Comparison of ENCODE assay signal across 22 cellular contexts in the genomic region with DNA sequence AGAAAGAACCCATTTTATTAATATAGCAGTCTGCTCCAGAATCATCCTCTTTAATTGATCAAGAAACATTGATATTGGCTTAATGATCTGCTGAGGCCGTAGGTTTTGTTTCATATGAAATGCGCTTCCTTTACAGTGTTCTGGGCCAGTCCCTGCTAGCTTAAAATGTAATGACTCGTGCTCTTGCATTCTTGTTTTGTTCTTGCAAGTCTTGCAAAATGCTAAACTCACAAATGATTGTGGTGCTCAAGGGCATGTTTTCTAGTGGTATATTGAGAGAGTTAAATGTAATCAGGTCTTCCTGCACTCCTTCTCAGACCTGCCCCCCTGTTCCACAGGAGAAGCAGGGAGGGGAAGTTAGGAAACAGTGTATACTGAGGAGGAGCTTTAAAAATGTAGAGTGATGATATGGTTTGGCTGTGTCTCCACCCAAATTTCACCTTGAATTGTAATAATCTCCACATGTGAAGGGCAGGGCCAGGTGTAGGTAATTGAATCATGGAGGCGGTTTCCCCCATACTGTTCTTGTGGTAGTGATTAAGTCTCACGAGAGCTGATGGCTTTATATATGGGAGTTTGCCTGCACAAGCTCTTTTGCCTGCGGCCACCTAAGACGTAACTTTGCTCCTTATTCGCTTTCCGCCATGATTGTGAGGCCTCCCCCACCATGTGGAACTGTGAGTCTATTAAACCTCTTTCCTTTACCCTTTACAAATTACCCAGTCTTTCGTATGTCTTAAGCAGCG.
DNase-seq lines count a peak whose midpoint lies in the region; ATAC-seq, FAIRE-seq and TF ChIP-seq lines count a peak whose summit lies in the region.
"Had no signal": no experiment of that assay in that cellular context is flagged by ENCODE, and none has a peak within 500 bp of the region (broad histone marks: within the 10 kb centered on the region; RNA-seq: fewer than 3 reads in every experiment).

No MANE protein-coding gene starts in this region.

- no peak overlapping the region for H2BK12ac ChIP-seq in mesenchymal stem cell (ENCODE audit: low read length in 2 of 2)

- no peaks in the 10 kb centered on the region for H3K9me1 ChIP-seq in IMR-90 (ENCODE audit: insufficient read depth, low read length)

- H3K27ac ChIP-seq in IMR-90 (ENCODE audit: insufficient read depth, low read length) (no peak overlapping the region), mesenchymal stem cell (ENCODE audit: low read length, poor library complexity, severe bottlenecking) (no peak overlapping the region), small intestine (ENCODE audit: low read depth in 1 of 2, low read length in 1 of 2) (no peak overlapping the region)
- H3K27ac ChIP-seq: A549, esophagus squamous epithelium, left ventricle myocardium inferior, upper lobe of right lung had no signal

- H3K36me3 ChIP-seq in IMR-90 (ENCODE audit: control insufficient read depth, insufficient read depth, low read length) (no peaks in the 10 kb centered on the region), mesenchymal stem cell (ENCODE audit: control insufficient read depth in 1 of 2, insufficient read depth in 2 of 2, low read depth in 1 of 2, low read length in 2 of 2) (no peaks in the 10 kb centered on the region), small intestine (ENCODE audit: control insufficient read depth in 2 of 2, insufficient read depth in 2 of 2, low read length in 2 of 2) (no peaks in the 10 kb centered on the region)
- H3K36me3 ChIP-seq: esophagus squamous epithelium, left ventricle myocardium inferior, upper lobe of right lung had no signal

- no peak overlapping the region for H2AK5ac ChIP-seq in IMR-90 (ENCODE audit: low read depth, low read length)
- H2AK5ac ChIP-seq in mesenchymal stem cell (ENCODE audit: low read length, severe bottlenecking) = no peak overlapping the region

- no peaks in the 10 kb centered on the region for H3K36me3 Mint-ChIP-seq in chondrocyte (ENCODE audit: low read depth)
- H3K36me3 Mint-ChIP-seq: CD8-positive, alpha-beta memory T cell had no signal

- H3K18ac ChIP-seq in IMR-90 (ENCODE audit: low read depth, low read length) (no peak overlapping the region), mesenchymal stem cell (ENCODE audit: low read depth in 1 of 2, low read length in 2 of 2) (no peak overlapping the region)

- H3K9ac ChIP-seq in IMR-90 (ENCODE audit: low read depth, low read length) (no peak overlapping the region), mesenchymal stem cell (ENCODE audit: low read length) (no peak overlapping the region)

- H2BK5ac ChIP-seq in IMR-90 (ENCODE audit: low read depth, low read length, poor library complexity, severe bottlenecking) (no peak overlapping the region), mesenchymal stem cell (ENCODE audit: low read depth, low read length, poor library complexity, severe bottlenecking) (no peak overlapping the region)

- WGBS in IMR-90 (ENCODE audit: extremely low coverage in 2 of 2, insufficient read length in 1 of 2), 2 experiments = 37% methylated on average over 2 of the region's 11 CpGs; no CpG with 5 or more reads in 1 of the 2 experiments
- WGBS in mesenchymal stem cell = 83% methylated on average over 11 of the region's 11 CpGs
- 84 to 90% (median 86%) methylated on average over 11 of the region's 11 CpGs for WGBS in small intestine, 3 donors

- H3K4me2 ChIP-seq in IMR-90 (ENCODE audit: low read depth, low read length) (no peak overlapping the region), mesenchymal stem cell (ENCODE audit: low read length, poor library complexity, severe bottlenecking) (no peak overlapping the region)
- H3K4me2 ChIP-seq: A549 had no signal

- peak overlapping the region; percentile 96 for H3K27ac Mint-ChIP-seq in chondrocyte (ENCODE audit: unreplicated experiment)
- H3K27ac Mint-ChIP-seq: CD8-positive, alpha-beta memory T cell had no signal

- no peaks in the 10 kb centered on the region for H3K9me3 Mint-ChIP-seq in chondrocyte (ENCODE audit: low read depth)
- H3K9me3 Mint-ChIP-seq: CD8-positive, alpha-beta memory T cell had no signal

- no peak overlapping the region for H2BK15ac ChIP-seq in IMR-90 (ENCODE audit: low read depth, low read length)
- no peak overlapping the region for H2BK15ac ChIP-seq in mesenchymal stem cell (ENCODE audit: low read depth, poor library complexity, severe bottlenecking)

- no peak for TF ChIP-seq CTCF in IMR-90 (conservative IDR thresholded peaks at IDR 0.05; ENCODE audit: low read depth, low read length)
- TF ChIP-seq CTCF in chondrocyte (IDR thresholded peaks at IDR 0.05) = no peak

- no peaks in the 10 kb centered on the region for H3K27me3 ChIP-seq in IMR-90 (ENCODE audit: control insufficient read depth, insufficient read depth, low read length)
- no peaks in the 10 kb centered on the region for H3K27me3 ChIP-seq in mesenchymal stem cell (ENCODE audit: control insufficient read depth in 1 of 2, insufficient read depth in 1 of 2, low read length in 2 of 2)
- H3K27me3 ChIP-seq in small intestine (ENCODE audit: control insufficient read depth in 2 of 2, insufficient read depth in 2 of 2, low read length in 2 of 2) = no peaks in the 10 kb centered on the region
- H3K27me3 ChIP-seq: esophagus squamous epithelium, upper lobe of right lung had no signal

- H2AFZ ChIP-seq in IMR-90 (replicated peaks; ENCODE audit: low read length, poor library complexity) (no peak overlapping the region), mesenchymal stem cell (ENCODE audit: low read depth, low read length) (no peak overlapping the region)

- TF ChIP-seq POLR2A in IMR-90 (IDR thresholded peaks at IDR 0.05; ENCODE audit: low read depth, low read length) = no peak

- no peak overlapping the region for H3K23ac ChIP-seq in IMR-90 (ENCODE audit: low read depth, low read length)
- no peak overlapping the region for H3K23ac ChIP-seq in mesenchymal stem cell (ENCODE audit: low read length in 2 of 2)

- H3K4me1 Mint-ChIP-seq in chondrocyte (ENCODE audit: low read depth) = peaks cover 35% of the 10 kb centered on the region

- dilution Hi-C loops in IMR-90 (cut with HindIII; ENCODE audit: low sequenced_read_pairs, unreplicated experiment) = no loop called here

- DNase-seq in AG08395 (ENCODE audit: low spot score) (peak; percentile 38), IMR-90 (peak; percentile 65), chondrocyte (ENCODE audit: low spot score) (no peak), mesenchymal stem cell (peak; percentile 48), small intestine (no peak), RCC 7860 (ENCODE audit: low spot score) (no peak)
- DNase-seq: activated CD4-positive, alpha-beta T cell treated with anti-CD3 and anti-CD28 coated beads for 4 hours; activated naive CD4-positive, alpha-beta T cell treated with Interleukin-2 at 50 U/mL for 16 hours; CD8-positive, alpha-beta memory T cell; dermis blood vessel endothelial cell; esophagus squamous epithelium; Kasumi-1; left ventricle myocardium inferior; NCI-H1436; NCI-H345; NK-92 treated with Interleukin-12 subunit alpha and Interleukin-12 subunit beta, amount 100 ng/mL, for 24 hours; Right ventricle myocardium superior; stimulated activated naive CD4-positive, alpha-beta T cell; upper lobe of right lung had no signal

- FAIRE-seq in small intestine (lab: Jason Lieb, UNC) (no peak), RCC 7860 (lab: Jason Lieb, UNC) (no peak)
- FAIRE-seq: A549 had no signal

- in situ Hi-C loops in IMR-90 (cut with MboI; ENCODE audit: low sequenced_read_pairs) = no loop called here

- H3K56ac ChIP-seq in IMR-90 (ENCODE audit: extremely low read depth, insufficient read depth, low read length) = no peak overlapping the region

- POLR2A ChIA-PET in IMR-90 (lab: Charles Lee; ENCODE audit: unreplicated experiment) = no interaction called here

- H4K8ac ChIP-seq in IMR-90 (ENCODE audit: low read depth in 2 of 2, low read length in 2 of 2) = no peak overlapping the region
- H4K8ac ChIP-seq in mesenchymal stem cell (ENCODE audit: low read length) = no peak overlapping the region

- no peaks in the 10 kb centered on the region for H3K27me3 Mint-ChIP-seq in chondrocyte (ENCODE audit: low read depth)

- no TSS peak for BruUV-seq in IMR-90 (replicated peaks; lab: Mats Ljungman, UMichigan)

- no peak overlapping the region for H4K5ac ChIP-seq in IMR-90 (ENCODE audit: low read depth, low read length)

- H3K4me1 ChIP-seq in IMR-90 (ENCODE audit: control insufficient read depth, insufficient read depth, low read length) (0 out of 2 replicates have a peak, but pooled peaks cover 2% of the 10 kb centered on the region), mesenchymal stem cell (ENCODE audit: control insufficient read depth, insufficient read depth, low read depth, low read length) (no peaks in the 10 kb centered on the region), small intestine (ENCODE audit: control insufficient read depth in 2 of 2, insufficient read depth in 1 of 2, low read depth in 1 of 2, low read length in 1 of 2) (no peaks in the 10 kb centered on the region)
- H3K4me1 ChIP-seq: A549, esophagus squamous epithelium, upper lobe of right lung had no signal

- CTCF ChIA-PET in IMR-90 (lab: Yijun Ruan, JAX) = no interaction called here

- H2BK20ac ChIP-seq in IMR-90 (ENCODE audit: low read depth, low read length) = no peak overlapping the region

- no peak overlapping the region for H2AK9ac ChIP-seq in IMR-90 (replicated peaks; ENCODE audit: low read depth, low read length, poor library complexity)

- no peak overlapping the region for H2BK120ac ChIP-seq in IMR-90 (ENCODE audit: low read depth, low read length)
- no peak overlapping the region for H2BK120ac ChIP-seq in mesenchymal stem cell (ENCODE audit: low read depth, low read length)

- H4K20me1 ChIP-seq in IMR-90 (ENCODE audit: insufficient read depth, low read length) = no peaks in the 10 kb centered on the region

- no peak overlapping the region for H3K4me3 ChIP-seq in IMR-90 (ENCODE audit: insufficient read depth, low read depth, low read length)
- H3K4me3 ChIP-seq in mesenchymal stem cell (ENCODE audit: insufficient read depth in 1 of 2, low read depth in 1 of 2, low read length in 2 of 2) = no peak overlapping the region
- H3K4me3 ChIP-seq in small intestine (ENCODE audit: low read depth in 1 of 2, low read length in 2 of 2) = no peak overlapping the region
- H3K4me3 ChIP-seq: A549, esophagus squamous epithelium, left ventricle myocardium inferior, upper lobe of right lung had no signal

- H3K9me3 ChIP-seq in IMR-90 (ENCODE audit: control insufficient read depth, insufficient read depth, low read length) (no peaks in the 10 kb centered on the region), mesenchymal stem cell (ENCODE audit: control insufficient read depth, low read length) (no peaks in the 10 kb centered on the region), small intestine (ENCODE audit: control insufficient read depth, low read depth) (no peaks in the 10 kb centered on the region)
- H3K9me3 ChIP-seq: A549, esophagus squamous epithelium, left ventricle myocardium inferior, upper lobe of right lung had no signal

- intact Hi-C loops in IMR-90 (cut with micrococcal nuclease) = no loop called here

- ATAC-seq in IMR-90 (ENCODE audit: low read depth) = peak; percentile 69
- ATAC-seq in HG02588 (IDR thresholded peaks at IDR 0.05; ENCODE audit: unreplicated experiment) = no peak
- no peak for ATAC-seq in HG03378 (IDR thresholded peaks at IDR 0.05; ENCODE audit: unreplicated experiment)
- ATAC-seq: A549, upper lobe of right lung had no signal

- TF ChIP-seq RAD21 in IMR-90 (IDR thresholded peaks at IDR 0.05; ENCODE audit: low read length) = no peak

- H3K14ac ChIP-seq in IMR-90 (replicated peaks; ENCODE audit: low read depth, low read length) (no peak overlapping the region), mesenchymal stem cell (ENCODE audit: low read length in 2 of 2) (no peak overlapping the region)

- no peaks in the 10 kb centered on the region for H3K79me1 ChIP-seq in IMR-90 (ENCODE audit: low read depth in 1 of 2, low read length in 2 of 2)
- H3K79me1 ChIP-seq in mesenchymal stem cell (replicated peaks; ENCODE audit: low read length, poor library complexity, severe bottlenecking) = no peaks in the 10 kb centered on the region

- H3K4ac ChIP-seq in IMR-90 (ENCODE audit: low read depth, low read length) (0 out of 2 replicates have a peak overlapping the region, but pooled peaks have one; percentile 4), mesenchymal stem cell (ENCODE audit: low read depth in 1 of 2, low read length in 2 of 2) (no peak overlapping the region)

- H4K91ac ChIP-seq in IMR-90 (ENCODE audit: insufficient read depth, low read depth, low read length) (no peak overlapping the region), mesenchymal stem cell (ENCODE audit: low read length) (no peak overlapping the region)

- H3K4me3 Mint-ChIP-seq in chondrocyte (ENCODE audit: unreplicated experiment) = no peak overlapping the region
- H3K4me3 Mint-ChIP-seq: CD8-positive, alpha-beta memory T cell had no signal

Comparison
In these comparisons a context has a peak if more than half of its experiments do, and no peak if none do; other contexts are left out.
1. DNase-seq: peak in AG08395 (single experiment), IMR-90 (single experiment) and mesenchymal stem cell (single experiment); none in chondrocyte (single experiment), small intestine (single experiment) and RCC 7860 (single experiment).